In genomic region chr10:52027055-52027454, GRCh38 we compare ENCODE assay signal across 18 cellular contexts.
DNase-seq lines count a peak whose midpoint lies in the region; ATAC-seq and TF ChIP-seq lines count a peak whose summit lies in the region.
"Had no signal": no experiment of that assay in that cellular context is flagged by ENCODE, and none has a peak within 500 bp of the region (broad histone marks: within the 10 kb centered on the region; RNA-seq: fewer than 3 reads in every experiment).

No MANE protein-coding gene starts in this region.

- no peak for TF ChIP-seq CTCF in AG09319 (IDR thresholded peaks at IDR 0.05; ENCODE audit: low read depth, low read length)
- TF ChIP-seq CTCF in fibroblast of villous mesenchyme (IDR thresholded peaks at IDR 0.05; ENCODE audit: insufficient read depth, low read depth, low read length) = no peak
- TF ChIP-seq CTCF in right atrium auricular region (IDR thresholded peaks at IDR 0.05) = no peak

- no peak overlapping the region for H3K4me3 ChIP-seq in fibroblast of villous mesenchyme (ENCODE audit: low read depth, low read length)
- H3K4me3 ChIP-seq in right atrium auricular region = no peak overlapping the region
- H3K4me3 ChIP-seq: SJSA1 had no signal

- no peaks in the 10 kb centered on the region for H3K36me3 ChIP-seq in right atrium auricular region
- H3K36me3 ChIP-seq: SJSA1 had no signal

- H3K27me3 ChIP-seq in right atrium auricular region = no peaks in the 10 kb centered on the region
- H3K27me3 ChIP-seq: SJSA1 had no signal

- no peak overlapping the region for H3K27ac ChIP-seq in right atrium auricular region
- H3K27ac ChIP-seq: C4-2B, RWPE1, SJSA1 had no signal

- DNase-seq in AG09319 (ENCODE audit: extremely low read depth, low read depth) (peak; percentile 49), M059J (ENCODE audit: low read depth) (peak; percentile 13), amniotic epithelial cell (ENCODE audit: low read depth) (peak; percentile 40), fibroblast of villous mesenchyme (ENCODE audit: low read depth) (peak; percentile 4), kidney tubule cell (ENCODE audit: low spot score) (no peak), right atrium auricular region (ENCODE audit: low spot score) (no peak), NCI-H2196 treated with DMSO at 0.1 percent for 48 hours (lab: John Stamatoyannopoulos, UW; ENCODE audit: unreplicated experiment) (no peak)
- DNase-seq: EL, H9, NCI-H1436 treated with DMSO at 0.1 percent for 48 hours, NCI-H2081 treated with DMSO at 0.1 percent for 48 hours, NCI-H446, NCI-H774, SW 1271 had no signal

- no peaks in the 10 kb centered on the region for H3K4me1 ChIP-seq in right atrium auricular region
- H3K4me1 ChIP-seq: SJSA1 had no signal

- no peak for ATAC-seq in HG02642 (IDR thresholded peaks at IDR 0.05; ENCODE audit: poor library complexity, unreplicated experiment)

- H3K9me3 ChIP-seq in right atrium auricular region = peaks cover 0 to 6% of the 10 kb centered on the region in 2 donors
- H3K9me3 ChIP-seq: SJSA1 had no signal

Comparison
In these comparisons a context has a peak if more than half of its experiments do, and no peak if none do; other contexts are left out.
1. DNase-seq: peak in AG09319 (single experiment), M059J (single experiment), amniotic epithelial cell (single experiment) and fibroblast of villous mesenchyme (single experiment); none in kidney tubule cell (single experiment), right atrium auricular region (single experiment) and NCI-H2196 treated with DMSO at 0.1 percent for 48 hours (single experiment).